15 cellular contexts compared by ENCODE assay signal in genomic region chr6:113457156-113457555, GRCh38.
A peak's percentile ranks its signal among the peaks of the same experiment; 100 is the strongest.
DNase-seq lines count a peak whose midpoint lies in the region; ATAC-seq, FAIRE-seq and TF ChIP-seq lines count a peak whose summit lies in the region.
"Had no signal": no experiment of that assay in that cellular context is flagged by ENCODE, and none has a peak within 500 bp of the region (broad histone marks: within the 10 kb centered on the region; RNA-seq: fewer than 3 reads in every experiment).

No MANE protein-coding gene starts in this region.

- H3K9me3 ChIP-seq in liver (ENCODE audit: control insufficient read depth in 4 of 4, low read length in 3 of 4) (no peaks in the 10 kb centered on the region), HepG2 (ENCODE audit: low read length) (no peaks in the 10 kb centered on the region)

- in situ Hi-C loops in HepG2 (cut with HindIII; ENCODE audit: extremely low pct_ligation_motif_present, low pct_unique_long_range_greater_than_20kb) = no loop called here

- H3K4me1 ChIP-seq in liver (ENCODE audit: control insufficient read depth in 4 of 4, insufficient read depth in 4 of 4, low read length in 3 of 4) (peaks cover 0 to 11% (median 8%) of the 10 kb centered on the region in 4 donors), HepG2 (ENCODE audit: insufficient read depth, low read length) (peaks cover 14% of the 10 kb centered on the region)

- ATAC-seq in HepG2 (no peak), GM19324 (IDR thresholded peaks at IDR 0.05; ENCODE audit: low FRiP score, unreplicated experiment) (no peak)
- no peak for ATAC-seq in activated CD4-positive, CD25-positive, alpha-beta regulatory T cell treated with anti-CD3 and anti-CD28 coated beads, Interleukin-2, amount 50 U/mL, for 24 hours
- ATAC-seq: stimulated activated naive CD8-positive, alpha-beta T cell treated with anti-CD3 and anti-CD28 coated beads, Interleukin-15, Interleukin-2, amounts not matched to agents 100 U/mL and 50 U/mL, for 24 hours; T-helper 17 cell had no signal

- POLR2A ChIA-PET in HepG2 (lab: Yijun Ruan, JAX) = no interaction called here

- CTCF ChIA-PET in HepG2 (lab: Yijun Ruan, JAX; ENCODE audit: low intra/inter-chr PET ratio, low total read pairs) = no interaction called here

- no peak for FAIRE-seq in HepG2 (lab: Jason Lieb, UNC)
- FAIRE-seq: G401.6 had no signal

- H3K27me3 ChIP-seq in liver (ENCODE audit: control insufficient read depth in 4 of 4, insufficient read depth in 4 of 4, low read length in 3 of 4) = peaks cover 0 to 4% (median 0%) of the 10 kb centered on the region in 4 donors
- no peaks in the 10 kb centered on the region for H3K27me3 ChIP-seq in HepG2 (ENCODE audit: control insufficient read depth in 1 of 2, insufficient read depth in 2 of 2, low read length in 2 of 2)

- 73% methylated on average over 4 of the region's 4 CpGs for WGBS in liver
- 28% methylated on average over 4 of the region's 4 CpGs for WGBS in HepG2 (ENCODE audit: low lambda C conversion rate)

- TF ChIP-seq EP300 in HepG2 (IDR thresholded peaks at IDR 0.05; ENCODE audit: low read depth in 2 of 2, low read length in 2 of 2) (no peak), HepG2 (CRISPR knock-in tag; IDR thresholded peaks at IDR 0.05; ENCODE audit: borderline replicate concordance) (no peak)

- TF ChIP-seq POLR2A in HepG2 (IDR thresholded peaks at IDR 0.05; ENCODE audit: insufficient read depth in 1 of 2, low read depth in 2 of 2, low read length in 2 of 2) = no peak

- TF ChIP-seq CTCF in liver (IDR thresholded peaks at IDR 0.05; ENCODE audit: low read depth, low read length, missing input control) (no peak), HepG2 (CRISPR knock-in tag; IDR thresholded peaks at IDR 0.05) (no peak), choroid plexus epithelial cell (conservative IDR thresholded peaks at IDR 0.05; ENCODE audit: low read depth, low read length) (no peak), GM10266 (IDR thresholded peaks at IDR 0.05; ENCODE audit: control insufficient read depth, insufficient read depth, low read depth, missing control alignments) (no peak)

- no peak overlapping the region for H3K27ac ChIP-seq in liver (ENCODE audit: low read depth in 1 of 2, low read length in 2 of 2)
- no peak overlapping the region for H3K27ac ChIP-seq in HepG2 (ENCODE audit: extremely low read length, insufficient read depth, low read length)
- H3K27ac ChIP-seq: KMS-11 had no signal

- intact Hi-C loops in HepG2 (cut with micrococcal nuclease; ENCODE audit: unreplicated experiment) = no loop called here

- H3K4me2 ChIP-seq in HepG2 (ENCODE audit: low read depth, low read length) = no peak overlapping the region
- H3K4me2 ChIP-seq: KMS-11 had no signal

- H3K9ac ChIP-seq in liver (ENCODE audit: low read depth in 1 of 2, low read length in 2 of 2) (no peak overlapping the region), HepG2 (ENCODE audit: insufficient read depth, low read depth, low read length) (no peak overlapping the region)
- H3K9ac ChIP-seq: KMS-11 had no signal

- no peak for TF ChIP-seq RAD21 in liver (IDR thresholded peaks at IDR 0.05)
- no peak for TF ChIP-seq RAD21 in HepG2 (CRISPR knock-in tag; IDR thresholded peaks at IDR 0.05)

- DNase-seq in HepG2 (ENCODE audit: low spot score) = no peak
- DNase-seq in choroid plexus epithelial cell (ENCODE audit: low read depth) = peak; percentile 93
- peak; percentile 11 for DNase-seq in mucosa of gallbladder (ENCODE audit: low spot score)
- DNase-seq in GM10266 (ENCODE audit: extremely low spot score) = no peak
- DNase-seq in activated CD8-positive, alpha-beta memory T cell treated with anti-CD3 and anti-CD28 coated beads, Interleukin-2, amount 50 U/mL, for 48 hours = no peak
- DNase-seq: activated naive CD8-positive, alpha-beta T cell treated with anti-CD3 and anti-CD28 coated beads, Interleukin-2, amount 10 ng/mL, durations not matched to agents 7 days and 5 days; effector memory CD4-positive, alpha-beta T cell; NCI-H2081; stimulated activated naive CD8-positive, alpha-beta T cell treated with anti-CD3 and anti-CD28 coated beads, Interleukin-15, Interleukin-2, amounts not matched to agents 100 U/mL and 50 U/mL, for 24 hours; T-helper 17 cell had no signal

- no peak overlapping the region for H2AFZ ChIP-seq in HepG2 (ENCODE audit: low read length)

- BruUV-seq in HepG2 (replicated peaks; lab: Mats Ljungman, UMichigan) = no TSS peak

- no peaks in the 10 kb centered on the region for H4K20me1 ChIP-seq in HepG2 (ENCODE audit: insufficient read depth, low read length)

- no peaks in the 10 kb centered on the region for H3K79me2 ChIP-seq in HepG2 (ENCODE audit: insufficient read depth, low read length)

- H3K36me3 ChIP-seq in liver (ENCODE audit: control insufficient read depth in 4 of 4, insufficient read depth in 3 of 4, low read depth in 1 of 4, low read length in 3 of 4) (no peaks in the 10 kb centered on the region), HepG2 (replicated peaks in 1 of 2; ENCODE audit: control insufficient read depth in 1 of 2, insufficient read depth in 2 of 2, low read length in 2 of 2) (no peaks in the 10 kb centered on the region)

- no peak overlapping the region for H3K4me3 ChIP-seq in liver (ENCODE audit: low read depth in 1 of 3, low read length in 3 of 3)
- H3K4me3 ChIP-seq in HepG2 (replicated peaks in 1 of 3; ENCODE audit: insufficient read depth in 1 of 3, low read depth in 2 of 3, low read length in 3 of 3) = no peak overlapping the region
- H3K4me3 ChIP-seq in choroid plexus epithelial cell (ENCODE audit: low read depth, low read length) = no peak overlapping the region

TF ChIP-seq in liver, 16 proteins besides CTCF, POLR2A, EP300 and RAD21:
- no peak for TF ChIP-seq TAF1 (conservative IDR thresholded peaks at IDR 0.05)
- peak; percentile 8 for TF ChIP-seq SP1 (IDR thresholded peaks at IDR 0.05)
- TF ChIP-seq HNF4A (conservative IDR thresholded peaks at IDR 0.05) = no peak

TF ChIP-seq in HepG2, 621 proteins besides CTCF, POLR2A, EP300 and RAD21:
- TF ChIP-seq POLR2AphosphoS5 (IDR thresholded peaks at IDR 0.05; ENCODE audit: low read depth, low read length) (no peak), TGIF2 (CRISPR knock-in tag; IDR thresholded peaks at IDR 0.05) (no peak), RBAK (CRISPR knock-in tag; IDR thresholded peaks at IDR 0.05) (no peak)

Comparison
In these comparisons a context has a peak if more than half of its experiments do, and no peak if none do; other contexts are left out.
1. DNase-seq: peak in choroid plexus epithelial cell (single experiment) and mucosa of gallbladder (single experiment); none in HepG2 (single experiment), GM10266 (single experiment) and activated CD8-positive, alpha-beta memory T cell treated with anti-CD3 and anti-CD28 coated beads, Interleukin-2, amount 50 U/mL, for 48 hours (single experiment).